11 cellular contexts compared by ENCODE assay signal in genomic region chr15:40845036-40845435, GRCh38. TPM values are rescaled to one million over a fixed set of nuclear protein-coding genes. Genes with fewer than 3 reads are reported as not detected.
A peak's percentile ranks its signal among the peaks of the same experiment; 100 is the strongest.
DNase-seq lines count a peak whose midpoint lies in the region; ATAC-seq and TF ChIP-seq lines count a peak whose summit lies in the region.
"Had no signal": no experiment of that assay in that cellular context is flagged by ENCODE, and none has a peak within 500 bp of the region (broad histone marks: within the 10 kb centered on the region; RNA-seq: fewer than 3 reads in every experiment).

No MANE protein-coding gene starts in this region.

- no peak for ATAC-seq in activated B cell treated with CpG ODN at 0.5 μM for 24 hours (ENCODE audit: low read depth)
- no peak for ATAC-seq in stimulated activated naive B cell treated with anti-CD40 and anti-IgM and Interleukin-4, amounts not matched to agents 10 μg/mL and 1 μg/mL and 100 μg/mL, for 72 hours (replicated peaks)
- no peak for ATAC-seq in omental fat pad (ENCODE audit: low FRiP score)
- no peak for ATAC-seq in GM21528 (IDR thresholded peaks at IDR 0.05; ENCODE audit: low FRiP score, unreplicated experiment)

- POLR2A ChIA-PET in activated B cell treated with CpG ODN at 0.5 μM for 24 hours (lab: Charles Lee), result interaction anchor here (2.1 kb wide), 1 partner anchor 13 kb away, joined by 7 read pairs; no protein-coding TSS in a partner anchor

- H3K9me3 Mint-ChIP-seq in activated B cell treated with CpG ODN at 0.5 μM for 24 hours, result no peaks in the 10 kb centered on the region
- no peaks in the 10 kb centered on the region for H3K9me3 Mint-ChIP-seq in stimulated activated naive B cell treated with anti-CD40 and anti-IgM and Interleukin-4, amounts not matched to agents 10 μg/mL and 1 μg/mL and 100 μg/mL, for 72 hours

- peak overlapping the region; percentile 92 for H3K4me3 ChIP-seq in iPS-18c (ENCODE audit: insufficient read depth, low read depth, low read length)

- H3K9me3 ChIP-seq in iPS-18c (ENCODE audit: control insufficient read depth, insufficient read depth, low read length), result no peaks in the 10 kb centered on the region
- H3K9me3 ChIP-seq: A549 had no signal

- peak; percentile 50 for DNase-seq in SIG-M5 treated with dmso at 0.1 percent for 504 hours (lab: John Stamatoyannopoulos, UW; ENCODE audit: unreplicated experiment)
- DNase-seq in SIG-M5 (lab: John Stamatoyannopoulos, UW), result no peak
- DNase-seq in activated B cell treated with CpG ODN at 0.5 μM for 24 hours, result no peak
- DNase-seq in stimulated activated naive B cell treated with anti-CD40 and anti-IgM and Interleukin-4, amounts not matched to agents 10 μg/mL and 1 μg/mL and 100 μg/mL, for 72 hours, result no peak
- no peak for DNase-seq in omental fat pad (ENCODE audit: low spot score)
- no peak for DNase-seq in NCI-H345 treated with DMSO at 0.1 percent for 48 hours (lab: John Stamatoyannopoulos, UW; ENCODE audit: unreplicated experiment)
- DNase-seq: cortex of kidney, NCI-H524 had no signal

- peak overlapping the region; percentile 82 for H3K4me3 Mint-ChIP-seq in activated B cell treated with CpG ODN at 0.5 μM for 24 hours
- H3K4me3 Mint-ChIP-seq in stimulated activated naive B cell treated with anti-CD40 and anti-IgM and Interleukin-4, amounts not matched to agents 10 μg/mL and 1 μg/mL and 100 μg/mL, for 72 hours, result peak overlapping the region; percentile 89 to 91

- intact Hi-C loops in activated B cell treated with CpG ODN at 0.5 μM for 24 hours (cut with micrococcal nuclease), result loop anchor here (5.0 kb wide), 1 partner anchor 107 kb away; the partner anchor contains the start of gene CHAC1

- TF ChIP-seq CTCF in activated B cell treated with CpG ODN at 0.5 μM for 24 hours (IDR thresholded peaks at IDR 0.05), result no peak
- TF ChIP-seq CTCF in omental fat pad (IDR thresholded peaks at IDR 0.05), result no peak

- H3K36me3 Mint-ChIP-seq in activated B cell treated with CpG ODN at 0.5 μM for 24 hours (ENCODE audit: low read depth), result no peaks in the 10 kb centered on the region
- peaks cover 2 to 3% of the 10 kb centered on the region in 2 donors for H3K36me3 Mint-ChIP-seq in stimulated activated naive B cell treated with anti-CD40 and anti-IgM and Interleukin-4, amounts not matched to agents 10 μg/mL and 1 μg/mL and 100 μg/mL, for 72 hours

- CTCF ChIA-PET in activated B cell treated with CpG ODN at 0.5 μM for 24 hours (lab: Charles Lee), result interaction anchor here (1.2 to 2.1 kb wide), 3 partner anchors 13 to 49 kb away, joined by 4 to 21 read pairs (median 4); partner anchors contain the start of gene VPS18

- H3K4me1 Mint-ChIP-seq in activated B cell treated with CpG ODN at 0.5 μM for 24 hours, result peaks cover 39% of the 10 kb centered on the region
- H3K4me1 Mint-ChIP-seq in stimulated activated naive B cell treated with anti-CD40 and anti-IgM and Interleukin-4, amounts not matched to agents 10 μg/mL and 1 μg/mL and 100 μg/mL, for 72 hours, result peaks cover 27 to 37% of the 10 kb centered on the region in 2 donors

- H3K27ac Mint-ChIP-seq in activated B cell treated with CpG ODN at 0.5 μM for 24 hours, result peak overlapping the region; percentile 55
- H3K27ac Mint-ChIP-seq in stimulated activated naive B cell treated with anti-CD40 and anti-IgM and Interleukin-4, amounts not matched to agents 10 μg/mL and 1 μg/mL and 100 μg/mL, for 72 hours, result peak overlapping the region; percentile 89

- no peaks in the 10 kb centered on the region for H3K27me3 Mint-ChIP-seq in activated B cell treated with CpG ODN at 0.5 μM for 24 hours
- H3K27me3 Mint-ChIP-seq in stimulated activated naive B cell treated with anti-CD40 and anti-IgM and Interleukin-4, amounts not matched to agents 10 μg/mL and 1 μg/mL and 100 μg/mL, for 72 hours, result no peaks in the 10 kb centered on the region

RNA-seq across cellular contexts. Expression of gene SPINT1, which starts 1.2 kb away (rescaled TPM):
- 8.6 and 8.7 TPM in 2 replicates for total RNA-seq in activated B cell treated with CpG ODN at 0.5 μM for 24 hours
- total RNA-seq in omental fat pad, result 10 to 100 TPM in 2 of 4 donors, 1 to 10 TPM in 1, under 1 TPM in 1; 0.95 to 16.2 (median 11.7) TPM

RNA-seq across cellular contexts. Expression of gene PPP1R14D, which starts 16.5 kb away (rescaled TPM):
- total RNA-seq in activated B cell treated with CpG ODN at 0.5 μM for 24 hours (0.31 TPM in 1 of 2 replicates, not detected in the other), omental fat pad (not detected)

RNA-seq across cellular contexts. Expression of gene RHOV, which starts 29.0 kb away (rescaled TPM):
- total RNA-seq in activated B cell treated with CpG ODN at 0.5 μM for 24 hours, result 0.27 TPM in 1 of 2 replicates, not detected in the other
- total RNA-seq in omental fat pad, result not detected

RNA-seq across cellular contexts. Expression of gene DNAJC17, which starts 37.8 kb away (rescaled TPM):
- total RNA-seq in activated B cell treated with CpG ODN at 0.5 μM for 24 hours (43.1 and 51.0 TPM in 2 replicates), omental fat pad (10 to 100 TPM in 3 of 4 donors, 1 to 10 TPM in 1; 8.8 to 21.1 (median 17.1) TPM)

RNA-seq across cellular contexts. Expression of gene ZFYVE19, which starts 38.1 kb away (rescaled TPM):
- total RNA-seq in activated B cell treated with CpG ODN at 0.5 μM for 24 hours, result 23.2 and 25.2 TPM in 2 replicates
- 10 to 100 TPM; 13.5 to 29.5 (median 21.1) TPM for total RNA-seq in omental fat pad
